ENCODE assay signal across 25 cellular contexts in the genomic region with DNA sequence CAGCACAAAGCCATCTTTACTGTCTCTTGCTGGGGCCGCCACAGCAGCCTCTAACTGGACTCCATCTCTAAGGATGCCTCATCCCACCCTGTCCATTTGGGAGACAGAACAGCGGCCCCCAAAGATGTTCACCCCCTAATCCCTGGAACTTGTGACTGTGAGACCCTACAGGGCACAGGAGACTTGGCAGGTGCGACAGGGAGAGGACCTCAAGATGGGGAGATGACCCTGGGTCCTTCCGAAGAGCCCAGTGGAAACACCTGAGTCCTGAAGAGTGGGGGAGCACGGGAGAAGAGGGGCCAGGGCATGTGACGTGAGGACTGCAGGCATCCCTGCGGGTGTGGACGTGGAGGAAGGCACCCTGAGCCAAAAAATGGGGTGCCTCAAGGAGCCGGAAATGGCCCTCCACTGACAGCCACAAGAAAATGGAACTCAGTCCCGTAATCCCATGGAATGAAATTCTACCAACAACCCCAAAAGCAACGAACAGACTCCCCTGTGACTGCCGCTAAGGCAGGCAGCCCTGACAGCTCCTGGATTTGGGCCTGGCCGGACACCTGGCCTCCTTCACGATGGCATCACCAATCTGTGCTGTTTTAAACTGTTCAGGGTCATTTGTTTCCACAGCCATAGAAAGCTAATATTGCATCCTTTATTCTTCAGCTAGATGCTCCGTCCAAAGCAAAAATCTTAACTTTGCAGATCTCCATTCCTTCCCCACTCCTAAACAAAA.
"Had no signal": no experiment of that assay in that cellular context is flagged by ENCODE, and none has a peak within 500 bp of the region (broad histone marks: within the 10 kb centered on the region; RNA-seq: fewer than 3 reads in every experiment).

No MANE protein-coding gene starts in this region.

- H3K4me1 ChIP-seq: colonic mucosa, gastrocnemius medialis had no signal

- H3K27me3 ChIP-seq: body of pancreas, colonic mucosa, dorsolateral prefrontal cortex, foreskin keratinocyte, gastrocnemius medialis had no signal

- ATAC-seq: activated T-cell treated with anti-CD3 and anti-CD28 coated beads, Interleukin-2, amount 50 U/mL, for 72 hours; body of pancreas; esophagus mucosa; foreskin keratinocyte; gastrocnemius medialis had no signal

- H3K27ac ChIP-seq: body of pancreas, colonic mucosa, foreskin keratinocyte had no signal

- H3K9me3 ChIP-seq: body of pancreas, colonic mucosa, gastrocnemius medialis had no signal

- H3K4me3 ChIP-seq: body of pancreas, colonic mucosa, dorsolateral prefrontal cortex, gastrocnemius medialis had no signal

- H3K36me3 ChIP-seq: gastrocnemius medialis had no signal

- DNase-seq: activated CD4-positive, alpha-beta memory T cell treated with anti-CD3 and anti-CD28 coated beads, Interleukin-2, amount 10 ng/mL, durations not matched to agents 7 days and 5 days; activated CD4-positive, alpha-beta T cell treated with anti-CD3 and anti-CD28 coated beads for 1 hour; activated CD4-positive, alpha-beta T cell treated with anti-CD3 and anti-CD28 coated beads for 4 hours; activated CD4-positive, alpha-beta T cell treated with anti-CD3 and anti-CD28 coated beads, Interleukin-2, amount 10 ng/mL, durations not matched to agents 7 days and 5 days; activated CD4-positive, alpha-beta T cell treated with anti-CD3 and anti-CD28 coated beads, Interleukin-2, amount 50 U/mL, for 4 hours; activated CD4-positive, CD25-positive, alpha-beta regulatory T cell; activated CD8-positive, alpha-beta memory T cell treated with anti-CD3 and anti-CD28 coated beads, Interleukin-2, amount 50 U/mL, for 48 hours; activated gamma-delta T cell treated with Interleukin-2 at 50 U/mL for 16 hours; activated naive CD4-positive, alpha-beta T cell treated with anti-CD3 and anti-CD28 coated beads, Interleukin-2, amount 50 U/mL, for 16 hours; activated naive CD4-positive, alpha-beta T cell treated with Interleukin-2 at 50 U/mL for 16 hours; activated T-cell treated with anti-CD3 and anti-CD28 coated beads for 4 hours; activated T-cell treated with anti-CD3 and anti-CD28 coated beads, Interleukin-2, amount 50 U/mL, for 24 hours; activated T-cell treated with anti-CD3 and anti-CD28 coated beads, Interleukin-2, amount 50 U/mL, for 72 hours; amygdala; aorta; body of pancreas; caudate nucleus; colonic mucosa; effector memory CD4-positive, alpha-beta T cell; endodermal cell; foreskin keratinocyte; gastrocnemius medialis; T-helper 2 cell had no signal
